ENCODE assay signal across 11 cellular contexts in genomic region chr22:42388130-42388797, GRCh38. TPM values are rescaled to one million over a fixed set of nuclear protein-coding genes. Genes with fewer than 3 reads are reported as not detected.
A peak's percentile ranks its signal among the peaks of the same experiment; 100 is the strongest.
DNase-seq lines count a peak whose midpoint lies in the region; ATAC-seq and TF ChIP-seq lines count a peak whose summit lies in the region.
"Had no signal": no experiment of that assay in that cellular context is flagged by ENCODE, and none has a peak within 500 bp of the region (broad histone marks: within the 10 kb centered on the region; RNA-seq: fewer than 3 reads in every experiment).

No MANE protein-coding gene starts in this region.

- no peaks in the 10 kb centered on the region for H3K9me3 Mint-ChIP-seq in chondrocyte (ENCODE audit: low read depth)

- H3K27ac ChIP-seq in foreskin keratinocyte (no peak overlapping the region), aorta (ENCODE audit: low read depth in 1 of 2, low read length in 2 of 2) (no peak overlapping the region)
- H3K27ac ChIP-seq: BLaER1 treated with 17β-estradiol and CSF1 and Interleukin-3, amounts not matched to agents 10 nM and 100 nM had no signal

- H3K27me3 Mint-ChIP-seq in chondrocyte (ENCODE audit: low read depth), result peaks cover 12% of the 10 kb centered on the region

- H3K36me3 ChIP-seq in aorta (ENCODE audit: control insufficient read depth in 1 of 2, insufficient read depth in 2 of 2, low read length in 1 of 2), result no peaks in the 10 kb centered on the region

- TF ChIP-seq CTCF in foreskin keratinocyte (conservative IDR thresholded peaks at IDR 0.05) (no peak), chondrocyte (IDR thresholded peaks at IDR 0.05) (no peak)

- no peak overlapping the region for H3K4me3 Mint-ChIP-seq in chondrocyte (ENCODE audit: unreplicated experiment)

- intact Hi-C loops in aorta (cut with DNase I), result no loop called here

- peak; percentile 96 for DNase-seq in D341Med (ENCODE audit: low spot score)
- peak; percentile 95 for DNase-seq in NCI-H1105 treated with DMSO at 0.1 percent for 48 hours (lab: John Stamatoyannopoulos, UW)
- peak; percentile 66 for DNase-seq in NCI-H774 (lab: John Stamatoyannopoulos, UW)
- DNase-seq in foreskin keratinocyte, result peak in 1 of 2 donors; percentile 40
- no peak for DNase-seq in chondrocyte (ENCODE audit: low spot score)
- no peak for DNase-seq in aorta
- DNase-seq in GDM1 (lab: John Stamatoyannopoulos, UW), result no peak
- DNase-seq: NK-92 treated with Interleukin-12 subunit alpha and Interleukin-12 subunit beta, amount 100 ng/mL, for 24 hours had no signal

- 82 to 83% methylated on average over 15 of the region's 15 CpGs for WGBS in aorta, 2 donors

- H3K4me1 ChIP-seq in foreskin keratinocyte (peaks cover 4% of the 10 kb centered on the region), aorta (ENCODE audit: control insufficient read depth in 1 of 2, insufficient read depth in 2 of 2, low read length in 2 of 2) (no peaks in the 10 kb centered on the region)

- H3K4me1 Mint-ChIP-seq in chondrocyte (ENCODE audit: low read depth), result no peaks in the 10 kb centered on the region

- no peaks in the 10 kb centered on the region for H3K9me3 ChIP-seq in aorta (ENCODE audit: control insufficient read depth, low read length)
- H3K9me3 ChIP-seq: BLaER1 treated with 17β-estradiol and CSF1 and Interleukin-3, amounts not matched to agents 10 nM and 100 nM had no signal

- no peak overlapping the region for H3K4me3 ChIP-seq in aorta (ENCODE audit: low read length in 2 of 2)
- H3K4me3 ChIP-seq: BLaER1 treated with 17β-estradiol and CSF1 and Interleukin-3, amounts not matched to agents 10 nM and 100 nM had no signal

- H3K27ac Mint-ChIP-seq in chondrocyte (ENCODE audit: unreplicated experiment), result no peak overlapping the region

- peaks cover 25% of the 10 kb centered on the region for H3K27me3 ChIP-seq in foreskin keratinocyte
- no peaks in the 10 kb centered on the region for H3K27me3 ChIP-seq in aorta (ENCODE audit: control insufficient read depth in 1 of 2, insufficient read depth in 2 of 2, low read length in 1 of 2)

- no peaks in the 10 kb centered on the region for H3K36me3 Mint-ChIP-seq in chondrocyte (ENCODE audit: low read depth)

- ATAC-seq in foreskin keratinocyte (peak; percentile 21), aorta (ENCODE audit: low FRiP score) (no peak), HG03097 (IDR thresholded peaks at IDR 0.05; ENCODE audit: low FRiP score, unreplicated experiment) (no peak)
- ATAC-seq: activated CD4-positive, CD25-positive, alpha-beta regulatory T cell treated with anti-CD3 and anti-CD28 coated beads, Interleukin-2, amount 50 U/mL, for 24 hours had no signal

RNA-seq across cellular contexts. Expression of gene NFAM1, which starts 43.9 kb away (rescaled TPM):
- total RNA-seq in foreskin keratinocyte, result not detected in 2 replicates
- not detected in 2 replicates for polyA plus RNA-seq in foreskin keratinocyte
- total RNA-seq in chondrocyte, result not detected in 3 replicates
- total RNA-seq in aorta, result 10 to 100 TPM in 1 of 2 donors, 1 to 10 TPM in 1; 5.3 to 10.5 TPM
- polyA plus RNA-seq in aorta, result 1 to 10 TPM in 1 of 2 donors, under 1 TPM in 1; 0.38 to 2.6 TPM

Comparison
In these comparisons a context has a peak if more than half of its experiments do, and no peak if none do; other contexts are left out.
1. DNase-seq: peak in D341Med (single experiment), NCI-H1105 treated with DMSO at 0.1 percent for 48 hours (single experiment) and NCI-H774 (single experiment); none in chondrocyte (single experiment), aorta (0 of 2) and GDM1 (single experiment).